In genomic region chr5:5494489-5495402, GRCh38 we compare ENCODE assay signal across 8 cellular contexts.
DNase-seq lines count a peak whose midpoint lies in the region; ATAC-seq lines count a peak whose summit lies in the region.

No MANE protein-coding gene starts in this region.

- H3K27ac Mint-ChIP-seq in activated CD8-positive, alpha-beta T cell treated with anti-CD3 and anti-CD28 coated beads, Interleukin-2, amount 10 ng/mL, durations not matched to agents 7 days and 5 days = no peak overlapping the region
- no peak overlapping the region for H3K27ac Mint-ChIP-seq in effector memory CD8-positive, alpha-beta T cell

- H3K9me3 Mint-ChIP-seq in activated CD8-positive, alpha-beta T cell treated with anti-CD3 and anti-CD28 coated beads, Interleukin-2, amount 10 ng/mL, durations not matched to agents 7 days and 5 days (ENCODE audit: insufficient read depth) = no peaks in the 10 kb centered on the region
- no peaks in the 10 kb centered on the region for H3K9me3 Mint-ChIP-seq in effector memory CD8-positive, alpha-beta T cell

- ATAC-seq in GM21619 (IDR thresholded peaks at IDR 0.05; ENCODE audit: unreplicated experiment) = peak; percentile 72
- peak; percentile 98 for ATAC-seq in activated CD8-positive, alpha-beta T cell treated with anti-CD3 and anti-CD28 coated beads, Interleukin-2, amount 10 ng/mL, durations not matched to agents 7 days and 5 days
- ATAC-seq in effector memory CD8-positive, alpha-beta T cell (replicated peaks) = peak; percentile 96

- H3K4me3 ChIP-seq in MG63 = no peak overlapping the region

- peaks cover 5% of the 10 kb centered on the region for H3K36me3 Mint-ChIP-seq in activated CD8-positive, alpha-beta T cell treated with anti-CD3 and anti-CD28 coated beads, Interleukin-2, amount 10 ng/mL, durations not matched to agents 7 days and 5 days (ENCODE audit: low read depth)
- H3K36me3 Mint-ChIP-seq in effector memory CD8-positive, alpha-beta T cell (ENCODE audit: insufficient read depth) = peaks cover 12% of the 10 kb centered on the region

- POLR2A ChIA-PET in activated CD8-positive, alpha-beta T cell treated with anti-CD3 and anti-CD28 coated beads, Interleukin-2, amount 10 ng/mL, durations not matched to agents 7 days and 5 days (lab: Charles Lee) = interaction anchor here (1.3 kb wide), 1 partner anchor 72 kb away, joined by 5 read pairs; the partner anchor contains the start of gene ICE1

- DNase-seq in D341Med (ENCODE audit: low spot score) (peak; percentile 64), MG63 (peak; percentile 38), mucosa of gallbladder (ENCODE audit: low spot score) (peak; percentile 77), midbrain (lab: John Stamatoyannopoulos, UW) (no peak)
- DNase-seq in activated CD8-positive, alpha-beta T cell treated with anti-CD3 and anti-CD28 coated beads, Interleukin-2, amount 10 ng/mL, durations not matched to agents 7 days and 5 days = peak; percentile 88
- peak; percentile 74 to 84 (median 84) for DNase-seq in effector memory CD8-positive, alpha-beta T cell
- DNase-seq in stimulated activated CD8-positive, alpha-beta memory T cell treated with anti-CD3 and anti-CD28 coated beads, Interleukin-7, amount 100 ng/mL, for 48 hours (ENCODE audit: extremely low read depth in 1 of 2, low read depth in 1 of 2) = peak; percentile 57 to 62

- H3K36me3 ChIP-seq in MG63 = peaks cover 6% of the 10 kb centered on the region; the same call in 1 of the 2 replicates

- H3K4me3 Mint-ChIP-seq in activated CD8-positive, alpha-beta T cell treated with anti-CD3 and anti-CD28 coated beads, Interleukin-2, amount 10 ng/mL, durations not matched to agents 7 days and 5 days = peak overlapping the region; percentile 64
- H3K4me3 Mint-ChIP-seq in effector memory CD8-positive, alpha-beta T cell = peak overlapping the region; percentile 10 to 53

- CTCF ChIA-PET in activated CD8-positive, alpha-beta T cell treated with anti-CD3 and anti-CD28 coated beads, Interleukin-2, amount 10 ng/mL, durations not matched to agents 7 days and 5 days (lab: Charles Lee) = interaction anchor here (0.8 to 1.4 kb wide), 2 partner anchors 11 to 71 kb away, joined by 3 to 5 read pairs; no protein-coding TSS in a partner anchor

- peaks cover 10% of the 10 kb centered on the region for H3K27me3 Mint-ChIP-seq in activated CD8-positive, alpha-beta T cell treated with anti-CD3 and anti-CD28 coated beads, Interleukin-2, amount 10 ng/mL, durations not matched to agents 7 days and 5 days (ENCODE audit: low read depth)
- H3K27me3 Mint-ChIP-seq in effector memory CD8-positive, alpha-beta T cell = peaks cover 20 to 21% of the 10 kb centered on the region in 2 donors

- no peaks in the 10 kb centered on the region for H3K9me3 ChIP-seq in MG63

- H3K4me1 Mint-ChIP-seq in activated CD8-positive, alpha-beta T cell treated with anti-CD3 and anti-CD28 coated beads, Interleukin-2, amount 10 ng/mL, durations not matched to agents 7 days and 5 days (ENCODE audit: low read depth) = peaks cover 42% of the 10 kb centered on the region
- peaks cover 15 to 16% of the 10 kb centered on the region in 2 donors for H3K4me1 Mint-ChIP-seq in effector memory CD8-positive, alpha-beta T cell (ENCODE audit: low read depth in 2 of 2)

- H3K27me3 ChIP-seq in MG63 = peaks cover 3% of the 10 kb centered on the region; the same call in 1 of the 2 replicates
